ENCODE assay signal across 1 cellular context in genomic region chr2:133452146-133452545, GRCh38.
TF ChIP-seq lines count a peak whose summit lies in the region.

No MANE protein-coding gene starts in this region.

TF ChIP-seq in IMR-90, 13 proteins besides CTCF, POLR2A, EP300 and RAD21 (continued from another document):
- no peak for TF ChIP-seq ELK1 (IDR thresholded peaks at IDR 0.05; ENCODE audit: borderline replicate concordance, low read depth, low read length)
- TF ChIP-seq USF2 (IDR thresholded peaks at IDR 0.05; ENCODE audit: low read depth, low read length), result no peak
- TF ChIP-seq MAFK (IDR thresholded peaks at IDR 0.05; ENCODE audit: low read depth, low read length), result no peak
- TF ChIP-seq CHD1 (IDR thresholded peaks at IDR 0.05; ENCODE audit: low read depth, low read length), result no peak
- no peak for TF ChIP-seq RFX5 (IDR thresholded peaks at IDR 0.05; ENCODE audit: low read depth, low read length)
- no peak for TF ChIP-seq RCOR1 (IDR thresholded peaks at IDR 0.05; ENCODE audit: insufficient replicate concordance, low read length)
- TF ChIP-seq SMC3 (IDR thresholded peaks at IDR 0.05; ENCODE audit: low read depth, low read length), result no peak
- TF ChIP-seq FOS (IDR thresholded peaks at IDR 0.05; ENCODE audit: low read depth, low read length), result no peak
- TF ChIP-seq MAZ (IDR thresholded peaks at IDR 0.05; ENCODE audit: borderline replicate concordance, low read depth, low read length), result no peak
- TF ChIP-seq NFE2L2 (IDR thresholded peaks at IDR 0.05; ENCODE audit: low read depth, low read length), result no peak
